24 cellular contexts compared by ENCODE assay signal in the genomic region with DNA sequence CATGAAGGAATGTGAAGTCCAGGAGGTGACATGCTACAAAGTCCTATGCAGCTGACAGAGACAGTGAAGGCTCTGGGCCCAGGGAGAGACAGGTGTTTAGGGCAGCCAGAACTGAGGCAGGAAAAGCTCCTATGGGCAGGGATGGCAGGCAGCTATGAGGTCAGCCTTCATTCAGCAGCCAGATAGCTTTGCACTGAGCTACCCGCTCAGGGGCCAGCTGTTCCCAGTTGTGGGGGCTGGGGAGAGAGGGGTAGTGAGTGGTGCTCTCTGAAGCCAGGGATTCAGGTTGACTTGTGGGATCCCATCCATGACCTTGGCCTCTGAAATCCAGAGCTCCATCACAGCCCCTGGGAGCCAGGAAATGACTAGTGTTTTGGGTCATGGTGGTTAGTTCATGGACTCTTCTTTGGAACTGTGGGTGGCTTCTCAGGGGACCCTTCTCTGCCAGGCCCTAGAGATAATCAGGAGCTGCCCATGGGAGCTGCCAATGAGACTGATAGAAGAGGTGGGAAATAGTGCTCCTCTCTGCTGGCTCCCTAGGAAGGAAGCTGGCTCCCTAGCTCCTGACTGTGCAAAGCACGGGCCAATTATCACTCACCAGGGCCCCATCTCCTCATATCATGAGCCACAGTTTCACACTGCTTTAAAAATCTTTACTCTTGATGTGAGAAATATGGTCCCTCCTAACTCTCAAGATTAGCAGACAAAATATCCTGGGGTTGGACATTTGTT.
"Had no signal": no experiment of that assay in that cellular context is flagged by ENCODE, and none has a peak within 500 bp of the region (broad histone marks: within the 10 kb centered on the region; RNA-seq: fewer than 3 reads in every experiment).

No MANE protein-coding gene starts in this region.

- H3K27me3 ChIP-seq: ascending aorta, body of pancreas had no signal

- H3K4me1 Mint-ChIP-seq: activated naive CD4-positive, alpha-beta T cell treated with anti-CD3 and anti-CD28 coated beads, Interleukin-2, amount 50 U/mL, for 24 hours had no signal

- H3K4me3 ChIP-seq: ascending aorta, body of pancreas had no signal

- H3K36me3 Mint-ChIP-seq: activated naive CD4-positive, alpha-beta T cell treated with anti-CD3 and anti-CD28 coated beads, Interleukin-2, amount 50 U/mL, for 24 hours had no signal

- DNase-seq: activated CD4-positive, alpha-beta T cell treated with anti-CD3 and anti-CD28 coated beads for 4 hours; activated CD8-positive, alpha-beta memory T cell treated with anti-CD3 and anti-CD28 coated beads, Interleukin-2, amount 50 U/mL, for 4 hours; activated CD8-positive, alpha-beta T cell treated with anti-CD3 and anti-CD28 coated beads for 36 hours; activated naive CD4-positive, alpha-beta T cell; body of pancreas; cerebellar nuclear complex; Kasumi-1; KBM-7; NCI-H1092; NCI-H1417 treated with DMSO at 0.1 percent for 48 hours; NCI-H1694; NCI-H2029; NCI-H2107; NCI-H2171 treated with DMSO at 0.1 percent for 48 hours; NCI-H345; NCI-H510A treated with DMSO at 0.1 percent for 48 hours; NCI-H69; NK-92 treated with Interleukin-12 subunit alpha and Interleukin-12 subunit beta, amount 100 ng/mL, for 24 hours; OCI-M1; SHP77 had no signal

- H3K36me3 ChIP-seq: ascending aorta had no signal

- H3K27ac ChIP-seq: ascending aorta, body of pancreas, RWPE1 had no signal

- H3K27ac Mint-ChIP-seq: activated CD8-positive, alpha-beta T cell treated with anti-CD3 and anti-CD28 coated beads for 36 hours; activated naive CD4-positive, alpha-beta T cell treated with anti-CD3 and anti-CD28 coated beads, Interleukin-2, amount 50 U/mL, for 24 hours; T-helper 1 cell treated with Interleukin-12 subunit alpha and Interleukin-12 subunit beta and Interleukin-4 antibody, amounts not matched to agents 30 μg/mL and 1 μg/mL, for 36 hours had no signal

- H3K4me3 Mint-ChIP-seq: activated CD8-positive, alpha-beta T cell treated with anti-CD3 and anti-CD28 coated beads for 36 hours; activated naive CD4-positive, alpha-beta T cell treated with anti-CD3 and anti-CD28 coated beads, Interleukin-2, amount 50 U/mL, for 24 hours; T-helper 1 cell treated with Interleukin-12 subunit alpha and Interleukin-12 subunit beta and Interleukin-4 antibody, amounts not matched to agents 30 μg/mL and 1 μg/mL, for 36 hours had no signal

- H3K9me3 Mint-ChIP-seq: activated CD8-positive, alpha-beta T cell treated with anti-CD3 and anti-CD28 coated beads for 36 hours; activated naive CD4-positive, alpha-beta T cell treated with anti-CD3 and anti-CD28 coated beads, Interleukin-2, amount 50 U/mL, for 24 hours; T-helper 1 cell treated with Interleukin-12 subunit alpha and Interleukin-12 subunit beta and Interleukin-4 antibody, amounts not matched to agents 30 μg/mL and 1 μg/mL, for 36 hours had no signal

- H3K27me3 Mint-ChIP-seq: activated CD8-positive, alpha-beta T cell treated with anti-CD3 and anti-CD28 coated beads for 36 hours; activated naive CD4-positive, alpha-beta T cell treated with anti-CD3 and anti-CD28 coated beads, Interleukin-2, amount 50 U/mL, for 24 hours had no signal

- H3K4me1 ChIP-seq: ascending aorta had no signal

- H3K9me3 ChIP-seq: ascending aorta, body of pancreas had no signal
